In genomic region chr1:23562138-23562819, GRCh38 we compare ENCODE assay signal across 1 cellular context.
TF ChIP-seq lines count a peak whose summit lies in the region.

No MANE protein-coding gene starts in this region.

TF ChIP-seq in HepG2, 621 proteins besides CTCF, POLR2A, EP300 and RAD21 (continued from another document and continues in another):
- TF ChIP-seq DPF2 (CRISPR knock-in tag; IDR thresholded peaks at IDR 0.05; ENCODE audit: borderline replicate concordance, low read depth), result peak; percentile 55; the same call in 1 of the 2 replicates
- no peak for TF ChIP-seq RERE (CRISPR knock-in tag; IDR thresholded peaks at IDR 0.05; ENCODE audit: low read depth)
- peak; percentile 75 for TF ChIP-seq NFYC (CRISPR knock-in tag; IDR thresholded peaks at IDR 0.05)
- TF ChIP-seq SMAD1 (CRISPR knock-in tag; IDR thresholded peaks at IDR 0.05; ENCODE audit: borderline replicate concordance, low read depth), result no peak
- no peak for TF ChIP-seq ZNF280B (CRISPR knock-in tag; IDR thresholded peaks at IDR 0.05; ENCODE audit: borderline replicate concordance)
- no peak for TF ChIP-seq ZNF180 (CRISPR knock-in tag; IDR thresholded peaks at IDR 0.05; ENCODE audit: borderline replicate concordance, low read depth)
- peak; percentile 64; the same call in 1 of the 2 replicates for TF ChIP-seq ZBTB7B (CRISPR knock-in tag; IDR thresholded peaks at IDR 0.05)
- peak; percentile 62 for TF ChIP-seq TARDBP (CRISPR knock-in tag; IDR thresholded peaks at IDR 0.05)
- no peak for TF ChIP-seq USF2 (IDR thresholded peaks at IDR 0.05; ENCODE audit: low read depth, low read length)
- no peak for TF ChIP-seq USF2 (CRISPR knock-in tag; IDR thresholded peaks at IDR 0.05; ENCODE audit: borderline replicate concordance)
- TF ChIP-seq MED13 (CRISPR knock-in tag; IDR thresholded peaks at IDR 0.05), result 0 out of 2 replicates have a peak, but pooled peaks have one; percentile 54
- TF ChIP-seq HOXA5 (CRISPR knock-in tag; IDR thresholded peaks at IDR 0.05), result no peak
- no peak for TF ChIP-seq ZNF784 (CRISPR knock-in tag; IDR thresholded peaks at IDR 0.05; ENCODE audit: borderline replicate concordance)
- TF ChIP-seq ATM (IDR thresholded peaks at IDR 0.05; ENCODE audit: borderline replicate concordance), result no peak
- TF ChIP-seq DMAP1 (CRISPR knock-in tag; IDR thresholded peaks at IDR 0.05), result no peak
- no peak for TF ChIP-seq ZNF224 (CRISPR knock-in tag; IDR thresholded peaks at IDR 0.05)
- TF ChIP-seq ARID5B (CRISPR knock-in tag; IDR thresholded peaks at IDR 0.05), result peak; percentile 88
- no peak for TF ChIP-seq EEA1 (CRISPR knock-in tag; IDR thresholded peaks at IDR 0.05; ENCODE audit: borderline replicate concordance)
- no peak for TF ChIP-seq TRIM24 (CRISPR knock-in tag; IDR thresholded peaks at IDR 0.05)
- TF ChIP-seq BCL6 (CRISPR knock-in tag; IDR thresholded peaks at IDR 0.05), result peak; percentile 81
- no peak for TF ChIP-seq MTA3 (CRISPR knock-in tag; IDR thresholded peaks at IDR 0.05)
- 0 out of 2 replicates have a peak, but pooled peaks have one; percentile 32 for TF ChIP-seq TP53 (CRISPR knock-in tag; conservative IDR thresholded peaks at IDR 0.05)
- TF ChIP-seq HNRNPL (IDR thresholded peaks at IDR 0.05; ENCODE audit: low read depth, low read length), result no peak
- no peak for TF ChIP-seq ZNF343 (CRISPR knock-in tag; IDR thresholded peaks at IDR 0.05)
- TF ChIP-seq ZNF441 (CRISPR knock-in tag; IDR thresholded peaks at IDR 0.05; ENCODE audit: borderline replicate concordance), result no peak
- 0 out of 2 replicates have a peak, but pooled peaks have one; percentile 30 for TF ChIP-seq YEATS4 (CRISPR knock-in tag; IDR thresholded peaks at IDR 0.05; ENCODE audit: borderline replicate concordance)
- no peak for TF ChIP-seq UBTF (CRISPR knock-in tag; IDR thresholded peaks at IDR 0.05)
- no peak for TF ChIP-seq MIER2 (CRISPR knock-in tag; IDR thresholded peaks at IDR 0.05)
- TF ChIP-seq CCDC6 (CRISPR knock-in tag; IDR thresholded peaks at IDR 0.05), result no peak
- TF ChIP-seq BCLAF1 (IDR thresholded peaks at IDR 0.05), result no peak
- no peak for TF ChIP-seq FOSL1 (CRISPR knock-in tag; IDR thresholded peaks at IDR 0.05; ENCODE audit: borderline replicate concordance)
- TF ChIP-seq MXD4 (CRISPR knock-in tag; IDR thresholded peaks at IDR 0.05), result 0 out of 2 replicates have a peak, but pooled peaks have one; percentile 24
- TF ChIP-seq MEIS1 (CRISPR knock-in tag; IDR thresholded peaks at IDR 0.05; ENCODE audit: borderline replicate concordance), result peak; percentile 51; the same call in 1 of the 2 replicates
- TF ChIP-seq AKAP8 (CRISPR knock-in tag; IDR thresholded peaks at IDR 0.05), result no peak
- TF ChIP-seq IRF1 (CRISPR knock-in tag; IDR thresholded peaks at IDR 0.05; ENCODE audit: low read depth), result no peak
- no peak for TF ChIP-seq SMARCE1 (IDR thresholded peaks at IDR 0.05; ENCODE audit: borderline replicate concordance)
- no peak for TF ChIP-seq HES4 (CRISPR knock-in tag; IDR thresholded peaks at IDR 0.05; ENCODE audit: borderline replicate concordance)
- TF ChIP-seq IKZF5 (CRISPR knock-in tag; IDR thresholded peaks at IDR 0.05), result peak; percentile 52; the same call in 1 of the 2 replicates
- TF ChIP-seq DRAP1 (CRISPR knock-in tag; IDR thresholded peaks at IDR 0.05), result peak; percentile 49; the same call in 1 of the 2 replicates
